Comparison of ENCODE assay signal across 15 cellular contexts in genomic region chr14:72597834-72598233, GRCh38.
DNase-seq lines count a peak whose midpoint lies in the region; ATAC-seq and TF ChIP-seq lines count a peak whose summit lies in the region.
"Had no signal": no experiment of that assay in that cellular context is flagged by ENCODE, and none has a peak within 500 bp of the region (broad histone marks: within the 10 kb centered on the region; RNA-seq: fewer than 3 reads in every experiment).

No MANE protein-coding gene starts in this region.

- H2AK5ac ChIP-seq in neuronal stem cell (ENCODE audit: low read depth, low read length), result no peak overlapping the region

- H3K36me3 ChIP-seq in KOPT-K1 (ENCODE audit: insufficient read depth, low read length) (no peaks in the 10 kb centered on the region), neuronal stem cell (replicated peaks in 1 of 2; ENCODE audit: control insufficient read depth in 2 of 2, insufficient read depth in 2 of 2, low read length in 2 of 2) (no peaks in the 10 kb centered on the region)
- H3K36me3 ChIP-seq: MG63 had no signal

- H3K4ac ChIP-seq in neuronal stem cell (ENCODE audit: low read length), result no peak overlapping the region

- H4K8ac ChIP-seq in neuronal stem cell (ENCODE audit: low read depth, low read length), result no peak overlapping the region

- H3K23ac ChIP-seq in neuronal stem cell (ENCODE audit: low read depth, low read length, poor library complexity), result no peak overlapping the region

- H3K9ac ChIP-seq in neuronal stem cell (ENCODE audit: low read depth, low read length, poor library complexity), result no peak overlapping the region
- H3K9ac ChIP-seq: KMS-11 had no signal

- peak overlapping the region; percentile 63 for H3K18ac ChIP-seq in neuronal stem cell (ENCODE audit: low read length)

- H3K4me3 Mint-ChIP-seq in HFFc6, result no peak overlapping the region
- H3K4me3 Mint-ChIP-seq: CD4-positive, alpha-beta T cell had no signal

- no peak overlapping the region for H2BK12ac ChIP-seq in neuronal stem cell (ENCODE audit: low read length)

- no peak overlapping the region for H3K27ac Mint-ChIP-seq in HFFc6
- H3K27ac Mint-ChIP-seq: CD4-positive, alpha-beta T cell had no signal

- H3K36me3 Mint-ChIP-seq in HFFc6 (ENCODE audit: low read depth), result no peaks in the 10 kb centered on the region

- H3K27ac ChIP-seq in KOPT-K1 (ENCODE audit: low read depth, low read length, poor library complexity, severe bottlenecking), result peak overlapping the region; percentile 13
- H3K27ac ChIP-seq in neuronal stem cell (replicated peaks; ENCODE audit: low read length), result no peak overlapping the region
- H3K27ac ChIP-seq: KMS-11 had no signal

- TF ChIP-seq CTCF in GM12865 (IDR thresholded peaks at IDR 0.05; ENCODE audit: insufficient read depth, low read depth, low read length, missing control alignments) (no peak), HFFc6 (IDR thresholded peaks at IDR 0.05) (no peak)

- no peaks in the 10 kb centered on the region for H3K4me1 Mint-ChIP-seq in HFFc6 (ENCODE audit: low read depth)

- intact Hi-C loops in left colon (cut with DNase I, micrococcal nuclease), result no loop called here

- H3K27me3 Mint-ChIP-seq in HFFc6 (ENCODE audit: insufficient read depth), result peaks cover 3% of the 10 kb centered on the region
- H3K27me3 Mint-ChIP-seq: CD4-positive, alpha-beta T cell had no signal

- H2AFZ ChIP-seq in neuronal stem cell (ENCODE audit: low read length), result no peak overlapping the region

- peaks cover 10 to 14% of the 10 kb centered on the region in 2 donors for H3K4me1 ChIP-seq in neuronal stem cell (ENCODE audit: control insufficient read depth in 2 of 2, insufficient read depth in 1 of 2, low read depth in 1 of 2, low read length in 2 of 2)

- ATAC-seq in HG02678 (IDR thresholded peaks at IDR 0.05; ENCODE audit: unreplicated experiment), result peak; percentile 41
- ATAC-seq in left colon, result no peak

- DNase-seq in GM12865 (ENCODE audit: low read depth), result peak; percentile 20
- no peak for DNase-seq in neuronal stem cell (ENCODE audit: low spot score)
- DNase-seq in NCI-H748 (lab: John Stamatoyannopoulos, UW; ENCODE audit: unreplicated experiment), result no peak
- no peak for DNase-seq in HFFc6
- no peak for DNase-seq in left colon
- DNase-seq in middle frontal gyrus (ENCODE audit: extremely low spot score, low spot score), result no peak
- DNase-seq: CD4-positive, alpha-beta T cell; MG63; NCI-H1092 treated with DMSO at 0.1 percent for 48 hours; NCI-H1694; SIG-M5; T-helper 2 cell had no signal

- H3K9me3 ChIP-seq in KOPT-K1 (ENCODE audit: insufficient read depth, low read length, poor library complexity, severe bottlenecking), result no peaks in the 10 kb centered on the region
- H3K9me3 ChIP-seq in neuronal stem cell (replicated peaks in 1 of 2; ENCODE audit: control insufficient read depth in 2 of 2, insufficient read depth in 1 of 2, low read depth in 1 of 2, low read length in 2 of 2), result no peaks in the 10 kb centered on the region
- H3K9me3 ChIP-seq: MG63 had no signal

- H3K4me2 ChIP-seq in neuronal stem cell (ENCODE audit: insufficient read depth, low read length, poor library complexity, severe bottlenecking), result no peak overlapping the region
- H3K4me2 ChIP-seq: KMS-11 had no signal

- H3K14ac ChIP-seq in neuronal stem cell (ENCODE audit: low read length), result no peak overlapping the region

- no peak overlapping the region for H2BK5ac ChIP-seq in neuronal stem cell (ENCODE audit: low read length)

- peaks cover 0 to 5% (median 0%) of the 10 kb centered on the region in 3 experiments for H3K27me3 ChIP-seq in neuronal stem cell (ENCODE audit: control insufficient read depth in 3 of 3, insufficient read depth in 3 of 3, low read depth in 1 of 3, low read length in 3 of 3)
- H3K27me3 ChIP-seq: MG63 had no signal

- no peak overlapping the region for H3K4me3 ChIP-seq in GM12865 (ENCODE audit: low read depth, low read length)
- no peak overlapping the region for H3K4me3 ChIP-seq in neuronal stem cell (ENCODE audit: low read length in 2 of 2)
- H3K4me3 ChIP-seq: MG63 had no signal

- no peaks in the 10 kb centered on the region for H3K9me3 Mint-ChIP-seq in HFFc6
- H3K9me3 Mint-ChIP-seq: CD4-positive, alpha-beta T cell had no signal

- WGBS in neuronal stem cell (ENCODE audit: extremely low coverage in 2 of 2, insufficient read length in 2 of 2, insufficient replicate concordance in 1 of 2), 2 donors, result no CpG with 5 or more reads among the region's 6 CpGs

- no peak overlapping the region for H2BK15ac ChIP-seq in neuronal stem cell (ENCODE audit: low read length)

- H4K91ac ChIP-seq in neuronal stem cell (ENCODE audit: low read depth, low read length, poor library complexity), result no peak overlapping the region

- no peaks in the 10 kb centered on the region for H3K79me1 ChIP-seq in neuronal stem cell (ENCODE audit: low read depth, low read length)

- H2BK120ac ChIP-seq in neuronal stem cell (ENCODE audit: low read depth, low read length), result no peak overlapping the region
